ENCODE assay signal across 24 cellular contexts in the genomic region with DNA sequence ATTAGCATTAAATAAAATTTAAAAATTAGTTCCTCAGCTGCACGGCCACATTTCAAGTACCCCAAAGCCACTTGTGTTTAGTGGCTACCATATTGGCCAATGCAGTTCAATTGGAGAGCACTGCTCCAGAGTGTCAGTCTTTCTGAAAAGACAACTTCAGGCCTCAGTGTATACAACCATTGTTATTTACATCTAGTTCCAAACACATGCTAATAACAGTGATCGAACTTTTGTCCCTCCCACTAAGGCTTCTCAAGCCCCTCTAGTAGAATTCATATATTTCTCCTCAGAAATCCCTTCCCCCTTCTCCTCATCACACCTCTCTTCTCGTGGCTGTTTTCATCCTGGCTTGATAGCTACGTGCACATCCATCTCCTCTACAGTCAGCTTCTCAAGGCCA. TPM values are rescaled to one million over a fixed set of nuclear protein-coding genes. Genes with fewer than 3 reads are reported as not detected.
DNase-seq lines count a peak whose midpoint lies in the region; ATAC-seq, FAIRE-seq and TF ChIP-seq lines count a peak whose summit lies in the region.
"Had no signal": no experiment of that assay in that cellular context is flagged by ENCODE, and none has a peak within 500 bp of the region (broad histone marks: within the 10 kb centered on the region; RNA-seq: fewer than 3 reads in every experiment).

No MANE protein-coding gene starts in this region.

- H3K4me1 ChIP-seq in iPS-20b (ENCODE audit: insufficient read depth, low read length) (peaks cover 15% of the 10 kb centered on the region), upper lobe of left lung (no peaks in the 10 kb centered on the region)
- H3K4me1 ChIP-seq: BE2C, parathyroid adenoma had no signal

- intact Hi-C loops in CD4-positive, alpha-beta T cell (cut with DNase I, micrococcal nuclease): loop anchor here in 1 of 2 experiments (2.0 kb wide), 2 partner anchors 15 to 27 kb away; no protein-coding TSS in a partner anchor
- intact Hi-C loops in activated T-helper 1 cell treated with anti-CD3 and anti-CD28 coated beads, Interleukin-12 subunit alpha, Interleukin-12 subunit beta, Interleukin-2, Interleukin-4 antibody, amounts not matched to agents 30 ng/mL and 10 ng/mL and 1 ng/mL, durations not matched to agents 14 hours and 24 hours and 36 hours (cut with micrococcal nuclease): loop anchor here (5.0 to 10.0 kb wide), 3 partner anchors 437 to 530 kb away; no protein-coding TSS in a partner anchor

- H3K9me3 Mint-ChIP-seq in CD4-positive, alpha-beta T cell: no peaks in the 10 kb centered on the region
- no peaks in the 10 kb centered on the region for H3K9me3 Mint-ChIP-seq in activated T-helper 1 cell treated with anti-CD3 and anti-CD28 coated beads, Interleukin-12 subunit alpha, Interleukin-12 subunit beta, Interleukin-2, Interleukin-4 antibody, amounts not matched to agents 30 ng/mL and 10 ng/mL and 1 ng/mL, durations not matched to agents 14 hours and 24 hours and 36 hours

- no peaks in the 10 kb centered on the region for H3K27me3 ChIP-seq in CD4-positive, alpha-beta T cell (ENCODE audit: control insufficient read depth, insufficient read depth, low read length)
- H3K27me3 ChIP-seq in iPS-20b (ENCODE audit: insufficient read depth, low read length) (no peaks in the 10 kb centered on the region), upper lobe of left lung (no peaks in the 10 kb centered on the region)
- H3K27me3 ChIP-seq: BE2C, gastrocnemius medialis, Peyer's patch, tibial nerve had no signal

- CTCF ChIA-PET in CD4-positive, alpha-beta T cell (lab: Charles Lee): interaction anchor here (1.2 kb wide), 1 partner anchor 44 kb away, joined by 3 read pairs; no protein-coding TSS in a partner anchor

- H3K4me3 ChIP-seq in iPS-20b (ENCODE audit: low read length) (peak overlapping the region; percentile 38; the same call in 1 of the 2 replicates), upper lobe of left lung (no peak overlapping the region)
- H3K4me3 ChIP-seq: gastrocnemius medialis, lung, Peyer's patch, skin epidermis, tibial nerve had no signal

- H3K27ac ChIP-seq in CD4-positive, alpha-beta T cell (ENCODE audit: low read depth, low read length): peak overlapping the region; percentile 88
- H3K27ac ChIP-seq in iPS-20b (ENCODE audit: low read length) (no peak overlapping the region), upper lobe of left lung (no peak overlapping the region)
- H3K27ac ChIP-seq: gastrocnemius medialis, HL-60, KMS-11, parathyroid adenoma had no signal

- ATAC-seq in CD4-positive, alpha-beta T cell (ENCODE audit: poor library complexity): no peak
- ATAC-seq in GM18909 (IDR thresholded peaks at IDR 0.05; ENCODE audit: poor library complexity, unreplicated experiment) (no peak), upper lobe of left lung (ENCODE audit: low FRiP score in 2 of 2) (no peak)
- ATAC-seq: gastrocnemius medialis had no signal

- no peak for TF ChIP-seq CTCF in CD4-positive, alpha-beta T cell (IDR thresholded peaks at IDR 0.05)
- TF ChIP-seq CTCF in upper lobe of left lung (IDR thresholded peaks at IDR 0.05): no peak

- no peaks in the 10 kb centered on the region for H3K27me3 Mint-ChIP-seq in CD4-positive, alpha-beta T cell
- no peaks in the 10 kb centered on the region for H3K27me3 Mint-ChIP-seq in activated T-helper 1 cell treated with anti-CD3 and anti-CD28 coated beads, Interleukin-12 subunit alpha, Interleukin-12 subunit beta, Interleukin-2, Interleukin-4 antibody, amounts not matched to agents 30 ng/mL and 10 ng/mL and 1 ng/mL, durations not matched to agents 14 hours and 24 hours and 36 hours (ENCODE audit: insufficient read depth)

- 92 to 94% methylated on average over 4 of the region's 4 CpGs for WGBS in upper lobe of left lung, 2 donors

- peaks cover 97% of the 10 kb centered on the region for H3K4me1 Mint-ChIP-seq in CD4-positive, alpha-beta T cell (ENCODE audit: low read depth)
- H3K4me1 Mint-ChIP-seq in activated T-helper 1 cell treated with anti-CD3 and anti-CD28 coated beads, Interleukin-12 subunit alpha, Interleukin-12 subunit beta, Interleukin-2, Interleukin-4 antibody, amounts not matched to agents 30 ng/mL and 10 ng/mL and 1 ng/mL, durations not matched to agents 14 hours and 24 hours and 36 hours (ENCODE audit: low read depth): peaks cover 72% of the 10 kb centered on the region

- TF ChIP-seq EP300 in upper lobe of left lung (IDR thresholded peaks at IDR 0.05): no peak

- FAIRE-seq in GM19239 (lab: Jason Lieb, UNC) (peak; percentile 79), GM12891 (lab: Jason Lieb, UNC) (no peak)
- FAIRE-seq: bronchial epithelial cell had no signal

- H3K9ac ChIP-seq in iPS-20b (ENCODE audit: low read depth, low read length): no peak overlapping the region
- H3K9ac ChIP-seq: KMS-11, parathyroid adenoma had no signal

- TF ChIP-seq POLR2A in upper lobe of left lung (IDR thresholded peaks at IDR 0.05): no peak
- no peak for TF ChIP-seq POLR2A in GM12891 (IDR thresholded peaks at IDR 0.05; ENCODE audit: low read depth, low read length)

- peak overlapping the region; percentile 96 for H3K27ac Mint-ChIP-seq in CD4-positive, alpha-beta T cell
- peak overlapping the region; percentile 92 for H3K27ac Mint-ChIP-seq in activated T-helper 1 cell treated with anti-CD3 and anti-CD28 coated beads, Interleukin-12 subunit alpha, Interleukin-12 subunit beta, Interleukin-2, Interleukin-4 antibody, amounts not matched to agents 30 ng/mL and 10 ng/mL and 1 ng/mL, durations not matched to agents 14 hours and 24 hours and 36 hours

- H3K36me3 ChIP-seq in iPS-20b (ENCODE audit: insufficient read depth, low read depth, low read length) (no peaks in the 10 kb centered on the region), upper lobe of left lung (no peaks in the 10 kb centered on the region)
- H3K36me3 ChIP-seq: BE2C, gastrocnemius medialis, Peyer's patch, tibial nerve had no signal

- peak overlapping the region; percentile 88 for H3K4me3 Mint-ChIP-seq in CD4-positive, alpha-beta T cell
- H3K4me3 Mint-ChIP-seq in activated T-helper 1 cell treated with anti-CD3 and anti-CD28 coated beads, Interleukin-12 subunit alpha, Interleukin-12 subunit beta, Interleukin-2, Interleukin-4 antibody, amounts not matched to agents 30 ng/mL and 10 ng/mL and 1 ng/mL, durations not matched to agents 14 hours and 24 hours and 36 hours: peak overlapping the region; percentile 64

- no peaks in the 10 kb centered on the region for H3K9me3 ChIP-seq in CD4-positive, alpha-beta T cell (ENCODE audit: control insufficient read depth, low read length)
- H3K9me3 ChIP-seq in iPS-20b (ENCODE audit: insufficient read depth, low read depth, low read length) (peaks cover 3% of the 10 kb centered on the region; the same call in 1 of the 2 replicates), upper lobe of left lung (no peaks in the 10 kb centered on the region)
- H3K9me3 ChIP-seq: BE2C, gastrocnemius medialis, Peyer's patch, tibial nerve had no signal

- POLR2A ChIA-PET in CD4-positive, alpha-beta T cell (lab: Charles Lee): interaction anchor here (3.9 to 7.9 kb wide), 2 partner anchors 9 to 15 kb away, joined by 20 to 79 read pairs; no protein-coding TSS in a partner anchor

- peaks cover 11% of the 10 kb centered on the region for H3K36me3 Mint-ChIP-seq in CD4-positive, alpha-beta T cell (ENCODE audit: low read depth)
- peaks cover 42% of the 10 kb centered on the region for H3K36me3 Mint-ChIP-seq in activated T-helper 1 cell treated with anti-CD3 and anti-CD28 coated beads, Interleukin-12 subunit alpha, Interleukin-12 subunit beta, Interleukin-2, Interleukin-4 antibody, amounts not matched to agents 30 ng/mL and 10 ng/mL and 1 ng/mL, durations not matched to agents 14 hours and 24 hours and 36 hours (ENCODE audit: low read depth)

- DNase-seq in CD4-positive, alpha-beta T cell: no peak
- DNase-seq in GM19239 (ENCODE audit: insufficient read length, low spot score): no peak
- no peak for DNase-seq in activated T-helper 1 cell treated with anti-CD3 and anti-CD28 coated beads, Interleukin-12 subunit alpha, Interleukin-12 subunit beta, Interleukin-2, Interleukin-4 antibody, amounts not matched to agents 30 ng/mL and 10 ng/mL and 1 ng/mL, durations not matched to agents 14 hours and 24 hours and 36 hours (ENCODE audit: low spot score)
- no peak for DNase-seq in NCI-H1694 treated with DMSO at 0.1 percent for 48 hours (lab: John Stamatoyannopoulos, UW)
- no peak for DNase-seq in upper lobe of left lung
- no peak for DNase-seq in GM12891 (ENCODE audit: insufficient read length, low spot score)
- DNase-seq: BE2C, dermis blood vessel endothelial cell, DMS53, erythroblast, gastrocnemius medialis, HCEC 1CT, NCI-H1092, NCI-H82, Peyer's patch had no signal

TF ChIP-seq in GM12891, 5 proteins besides CTCF, POLR2A, EP300 and RAD21:
- TF ChIP-seq TAF1 (IDR thresholded peaks at IDR 0.05; ENCODE audit: low read depth, low read length) (no peak), POU2F2 (IDR thresholded peaks at IDR 0.05; ENCODE audit: low read depth, low read length) (no peak), PAX5 (IDR thresholded peaks at IDR 0.05; ENCODE audit: insufficient read depth, low read length, severe bottlenecking) (no peak), POLR2AphosphoS5 (IDR thresholded peaks at IDR 0.05; ENCODE audit: low read depth, low read length) (no peak), SPI1 (IDR thresholded peaks at IDR 0.05; ENCODE audit: low read depth, low read length) (no peak)

RNA-seq across cellular contexts. Expression of a gene that starts 32.9 kb away (rescaled TPM):
- total RNA-seq in CD4-positive, alpha-beta T cell: 10 to 100 TPM; 48.4 to 48.6 TPM
- total RNA-seq in activated T-helper 1 cell treated with anti-CD3 and anti-CD28 coated beads, Interleukin-12 subunit alpha, Interleukin-12 subunit beta, Interleukin-2, Interleukin-4 antibody, amounts not matched to agents 30 ng/mL and 10 ng/mL and 1 ng/mL, durations not matched to agents 14 hours and 24 hours and 36 hours: 33.9 and 38.4 TPM in 2 replicates
- 10 to 100 TPM; 10.4 to 32.5 (median 19.6) TPM for total RNA-seq in upper lobe of left lung
- polyA plus RNA-seq in GM12891 (2012; ENCODE audit: low read depth, missing spikeins): 3.5 TPM
